ENCODE assay signal across 7 cellular contexts in the genomic region with DNA sequence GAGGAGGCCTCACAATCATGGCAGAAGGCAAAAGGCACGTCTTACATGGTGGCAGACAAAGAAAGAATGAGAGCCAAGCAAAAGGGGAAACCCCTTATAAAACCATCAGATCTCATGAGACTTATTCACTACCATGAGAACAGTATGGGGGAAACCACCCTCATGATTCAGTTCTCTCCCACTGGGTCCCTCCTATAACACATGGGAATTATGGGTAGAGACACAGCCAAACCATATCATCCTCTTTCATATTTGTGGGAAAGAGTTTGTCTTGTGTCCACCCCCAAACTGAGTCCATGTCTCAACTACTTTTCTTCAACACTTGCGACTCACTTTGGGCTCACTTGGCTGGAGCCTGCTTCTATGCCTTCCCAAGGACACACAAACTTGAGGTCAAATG.
DNase-seq lines count a peak whose midpoint lies in the region; ATAC-seq, FAIRE-seq and TF ChIP-seq lines count a peak whose summit lies in the region.
"Not testable (repeated sequence)": the region's sequence is repeated elsewhere in the genome, so short reads cannot be mapped to it uniquely, and the experiment has no call there.

No MANE protein-coding gene starts in this region.

- not testable (repeated sequence) for TF ChIP-seq CTCF in PC-3 (conservative IDR thresholded peaks at IDR 0.05; ENCODE audit: low read depth, low read length); SK-N-SH (IDR thresholded peaks at IDR 0.05); brain microvascular endothelial cell (IDR thresholded peaks at IDR 0.05; ENCODE audit: low read depth, low read length, missing control alignments); keratinocyte (optimal IDR thresholded peaks at IDR 0.05 in 1 of 3, IDR thresholded peaks at IDR 0.05 in 1 of 3, conservative IDR thresholded peaks at IDR 0.05 in 1 of 3; ENCODE audit: extremely low read depth in 1 of 3, insufficient read depth in 2 of 3, low read length in 3 of 3)

- H3K9me3 ChIP-seq in PC-3 (ENCODE audit: low read length); SK-N-SH: not testable (repeated sequence)
- H3K9me3 ChIP-seq in keratinocyte (ENCODE audit: control insufficient read depth, low read depth, low read length): peaks cover 12% of the 10 kb centered on the region

- H3K9ac ChIP-seq in PC-3 (ENCODE audit: low read length): peak overlapping the region; percentile 69
- H3K9ac ChIP-seq in SK-N-SH: not testable (repeated sequence)
- H3K9ac ChIP-seq in keratinocyte (ENCODE audit: control insufficient read depth, extremely low read depth, insufficient read depth, low read length): peak overlapping the region; percentile 24

- not testable (repeated sequence) for H3K4me3 ChIP-seq in ACC112 (ENCODE audit: low read depth, low read length); SK-N-SH (ENCODE audit: low read depth in 2 of 2, low read length in 1 of 2); brain microvascular endothelial cell (ENCODE audit: low read depth, low read length); keratinocyte (ENCODE audit: control insufficient read depth in 2 of 3, extremely low read depth in 1 of 3, insufficient read depth in 2 of 3, low read depth in 1 of 3, low read length in 3 of 3)
- H3K4me3 ChIP-seq in PC-3 (ENCODE audit: low read length): 0 out of 2 replicates have a peak overlapping the region, but pooled peaks have one; percentile 4

- not testable (repeated sequence) for H3K27me3 ChIP-seq in ACC112 (ENCODE audit: insufficient read depth, low read length); PC-3 (ENCODE audit: low read length); SK-N-SH (ENCODE audit: insufficient read depth); brain microvascular endothelial cell (replicated peaks); keratinocyte (ENCODE audit: control insufficient read depth, extremely low read depth, insufficient read depth, low read length)

- not testable (repeated sequence) for H3K9me1 ChIP-seq in keratinocyte (ENCODE audit: control insufficient read depth, extremely low read depth, insufficient read depth, low read length)

- 88% methylated on average over 2 of the region's 2 CpGs for WGBS in SK-N-SH (ENCODE audit: low lambda C conversion rate)

- peak overlapping the region; percentile 50; the same call in 1 of the 2 replicates for H3K27ac ChIP-seq in ACC112 (ENCODE audit: low read depth, low read length)
- peak overlapping the region; percentile 95 for H3K27ac ChIP-seq in PC-3 (ENCODE audit: low read length)
- H3K27ac ChIP-seq in SK-N-SH (ENCODE audit: low read depth in 2 of 2, low read length in 1 of 2): peak overlapping the region; percentile 84 to 100; a peak in 3 of 4 replicates
- H3K27ac ChIP-seq in brain microvascular endothelial cell: peak overlapping the region; percentile 72
- peak overlapping the region; percentile 76 for H3K27ac ChIP-seq in epithelial cell of prostate
- H3K27ac ChIP-seq in keratinocyte (ENCODE audit: control insufficient read depth, insufficient read depth, low read length): peak overlapping the region; percentile 85

- CTCF ChIA-PET in PC-3 (lab: Charles Lee): not testable (repeated sequence)
- CTCF ChIA-PET in SK-N-SH (lab: Yijun Ruan, JAX): interaction anchor here (0.9 kb wide), 1 partner anchor 928 kb away, joined by 3 read pairs; no protein-coding TSS in a partner anchor

- not testable (repeated sequence) for FAIRE-seq in keratinocyte (lab: Jason Lieb, UNC)

- not testable (repeated sequence) for BruUV-seq in PC-3 (replicated peaks; lab: Mats Ljungman, UMichigan)

- in situ Hi-C loops in brain microvascular endothelial cell (cut with HindIII; ENCODE audit: low pct_ligation_motif_present, low sequenced_read_pairs): not testable (repeated sequence)

- H3K9me2 ChIP-seq in PC-3 (replicated peaks; ENCODE audit: low read length); SK-N-SH: not testable (repeated sequence)

- DNase-seq in HCEC 1CT (peak; percentile 7), PC-3 (peak; percentile 19)
- DNase-seq in SK-N-SH; brain microvascular endothelial cell; epithelial cell of prostate (ENCODE audit: low read depth, low spot score); keratinocyte (ENCODE audit: low read depth, low spot score): not testable (repeated sequence)

- dilution Hi-C loops in keratinocyte (cut with MboI; ENCODE audit: extremely low pct_ligation_motif_present, low sequenced_read_pairs): not testable (repeated sequence)

- not testable (repeated sequence) for H3K36me3 ChIP-seq in ACC112 (ENCODE audit: insufficient read depth, low read length); PC-3 (ENCODE audit: low read depth, low read length); SK-N-SH (replicated peaks in 1 of 2; ENCODE audit: control insufficient read depth in 1 of 2, insufficient read depth in 2 of 2, low read length in 1 of 2); brain microvascular endothelial cell (replicated peaks); keratinocyte (ENCODE audit: control insufficient read depth in 2 of 2, extremely low read depth in 1 of 2, insufficient read depth in 2 of 2, low read length in 2 of 2)

- intact Hi-C loops in PC-3 (cut with micrococcal nuclease): loop anchor here (1.0 to 2.0 kb wide), 2 partner anchors 14 to 92 kb away; no protein-coding TSS in a partner anchor

- H3K4me2 ChIP-seq in PC-3 (ENCODE audit: low read length): peak overlapping the region; percentile 52
- not testable (repeated sequence) for H3K4me2 ChIP-seq in SK-N-SH
- H3K4me2 ChIP-seq in keratinocyte (ENCODE audit: control insufficient read depth, extremely low read depth, insufficient read depth, low read depth, low read length): peak overlapping the region; percentile 7

- not testable (repeated sequence) for H4K20me1 ChIP-seq in PC-3 (ENCODE audit: low read length); SK-N-SH (ENCODE audit: insufficient read depth); keratinocyte (ENCODE audit: control insufficient read depth, extremely low read depth, insufficient read depth, low read length)

- H3F3A ChIP-seq in PC-3 (ENCODE audit: low read length, unreplicated experiment); SK-N-SH (replicated peaks; ENCODE audit: insufficient read depth): not testable (repeated sequence)

- H2AFZ ChIP-seq in ACC112 (ENCODE audit: low read length, unreplicated experiment); PC-3 (ENCODE audit: low read length); SK-N-SH (ENCODE audit: low read depth); keratinocyte (ENCODE audit: control insufficient read depth, low read length): not testable (repeated sequence)

- H3K4me1 ChIP-seq in ACC112 (ENCODE audit: control insufficient read depth, insufficient read depth, low read length, unreplicated experiment) (peaks cover 28% of the 10 kb centered on the region), PC-3 (ENCODE audit: insufficient read depth, low read length) (peaks cover 34% of the 10 kb centered on the region), SK-N-SH (ENCODE audit: control insufficient read depth in 1 of 2, insufficient read depth in 2 of 2, low read depth in 1 of 2, low read length in 1 of 2) (peaks cover 0 to 59% of the 10 kb centered on the region in 2 experiments; a peak in 2 of 4 replicates), keratinocyte (ENCODE audit: control insufficient read depth, extremely low read depth, insufficient read depth, low read length) (peaks cover 44% of the 10 kb centered on the region)

- POLR2A ChIA-PET in PC-3 (lab: Charles Lee; ENCODE audit: unreplicated experiment): not testable (repeated sequence)
- POLR2A ChIA-PET in SK-N-SH (lab: Yijun Ruan, JAX): interaction anchor here (1.7 to 2.6 kb wide), 4 partner anchors 11 to 162 kb away, joined by 11 to 35 read pairs (median 22); a partner anchor contains a TSS

- not testable (repeated sequence) for ATAC-seq in PC-3

- TF ChIP-seq RAD21 in SK-N-SH (IDR thresholded peaks at IDR 0.05; ENCODE audit: low read length): not testable (repeated sequence)

- TF ChIP-seq EP300 in SK-N-SH (IDR thresholded peaks at IDR 0.05; ENCODE audit: borderline replicate concordance in 1 of 2, low read depth in 1 of 2, low read length in 1 of 2): not testable (repeated sequence)

- H3K79me2 ChIP-seq in ACC112 (ENCODE audit: control insufficient read depth, insufficient read depth, low read length, unreplicated experiment); PC-3 (ENCODE audit: low read length); SK-N-SH (ENCODE audit: insufficient read depth); keratinocyte (ENCODE audit: control insufficient read depth, insufficient read depth, low read length): not testable (repeated sequence)
